In genomic region chr15:94331731-94332130, GRCh38 we compare ENCODE assay signal across 19 cellular contexts.
"Had no signal": no experiment of that assay in that cellular context is flagged by ENCODE, and none has a peak within 500 bp of the region (broad histone marks: within the 10 kb centered on the region; RNA-seq: fewer than 3 reads in every experiment).

No MANE protein-coding gene starts in this region.

- H3K4me3 Mint-ChIP-seq: IgD-negative memory B cell had no signal

- H3K4me3 ChIP-seq: K562 had no signal

- ATAC-seq: K562 had no signal

- H3K27ac ChIP-seq: HL-60, KMS-11, RWPE1 had no signal

- H3K27ac Mint-ChIP-seq: IgD-negative memory B cell had no signal

- DNase-seq: MM.1S, NCI-H1092 treated with DMSO at 0.1 percent for 48 hours, NCI-H1436, NCI-H187, NCI-H2029, NCI-H2081 treated with DMSO at 0.1 percent for 48 hours, NCI-H2171, NCI-H226, NCI-H446, NCI-H510A, NCI-H524 treated with DMSO at 0.1 percent for 48 hours, NCI-H774, SHP77, SK-N-SH had no signal

- H3K9me3 Mint-ChIP-seq: IgD-negative memory B cell had no signal

- H3K9me3 ChIP-seq: SK-N-SH had no signal

- H3K27me3 Mint-ChIP-seq: IgD-negative memory B cell had no signal
